13 cellular contexts compared by ENCODE assay signal in the genomic region with DNA sequence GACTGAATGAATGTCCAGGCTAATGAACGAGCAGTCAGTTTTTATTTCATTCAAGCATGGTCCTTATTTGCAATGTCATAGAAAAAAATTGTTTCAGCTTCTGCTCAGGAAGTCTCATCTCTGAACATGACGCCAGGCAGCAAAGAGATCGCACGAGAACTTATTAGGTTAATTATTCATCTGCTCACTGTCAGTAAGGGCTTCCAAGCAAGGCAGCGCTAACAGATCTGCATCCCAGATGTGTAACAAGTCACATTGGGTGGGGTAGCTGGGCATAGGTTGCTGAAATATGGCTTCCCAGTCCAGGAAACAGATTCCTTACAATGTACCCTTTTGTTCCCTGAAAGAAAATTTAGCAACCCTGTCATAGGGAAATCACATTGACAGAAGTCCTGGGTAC.
DNase-seq lines count a peak whose midpoint lies in the region; ATAC-seq and TF ChIP-seq lines count a peak whose summit lies in the region.
"Had no signal": no experiment of that assay in that cellular context is flagged by ENCODE, and none has a peak within 500 bp of the region (broad histone marks: within the 10 kb centered on the region; RNA-seq: fewer than 3 reads in every experiment).

No MANE protein-coding gene starts in this region.

- H3K4me3 ChIP-seq in CD4-positive, alpha-beta memory T cell (ENCODE audit: low read length in 2 of 2), result no peak overlapping the region
- H3K4me3 ChIP-seq in OCI-LY3 (ENCODE audit: low read length), result no peak overlapping the region
- H3K4me3 ChIP-seq in H7 (ENCODE audit: insufficient read depth, low read depth, low read length), result no peak overlapping the region
- H3K4me3 ChIP-seq: gastroesophageal sphincter, smooth muscle cell had no signal

- no peaks in the 10 kb centered on the region for H3K36me3 ChIP-seq in CD4-positive, alpha-beta memory T cell (ENCODE audit: insufficient read depth, low read length)
- peaks cover 3% of the 10 kb centered on the region for H3K36me3 ChIP-seq in OCI-LY3 (replicated peaks; ENCODE audit: low read depth, low read length)
- H3K36me3 ChIP-seq in H7 (replicated peaks; ENCODE audit: control insufficient read depth, insufficient read depth, low read length), result no peaks in the 10 kb centered on the region
- H3K36me3 ChIP-seq: gastroesophageal sphincter had no signal

- H3K27ac ChIP-seq in CD4-positive, alpha-beta memory T cell (ENCODE audit: low read depth, low read length), result no peak overlapping the region
- H3K27ac ChIP-seq in OCI-LY3 (ENCODE audit: low read length), result no peak overlapping the region
- H3K27ac ChIP-seq: gastroesophageal sphincter had no signal

- H3K4me3 Mint-ChIP-seq in CD4-positive, alpha-beta memory T cell, result peak overlapping the region in 5 of 8 donors; percentile 36 to 78 (median 46)
- peak overlapping the region in 3 of 5 donors; percentile 33 to 48 (median 43) for H3K4me3 Mint-ChIP-seq in immature natural killer cell

- TF ChIP-seq CTCF in OCI-LY3 (IDR thresholded peaks at IDR 0.05; ENCODE audit: low read depth, low read length), result no peak

- CTCF ChIA-PET in CD4-positive, alpha-beta memory T cell (lab: Charles Lee; ENCODE audit: partially characterized antibody), result no interaction called here

- intact Hi-C loops in CD4-positive, alpha-beta memory T cell (cut with micrococcal nuclease), result loop anchor here (1.0 kb wide), 1 partner anchor 8 kb away; no protein-coding TSS in a partner anchor

- H2AFZ ChIP-seq in OCI-LY3 (ENCODE audit: low read depth, low read length), result no peak overlapping the region

- peaks cover 3% of the 10 kb centered on the region for H3K79me2 ChIP-seq in OCI-LY3 (ENCODE audit: low read length)

- H4K20me1 ChIP-seq in OCI-LY3 (ENCODE audit: insufficient read depth, low read length), result no peaks in the 10 kb centered on the region

- H3K36me3 Mint-ChIP-seq in CD4-positive, alpha-beta memory T cell, result peaks cover 19 to 52% of the 10 kb centered on the region in 2 donors
- H3K36me3 Mint-ChIP-seq in immature natural killer cell, result peaks cover 0 to 7% (median 0%) of the 10 kb centered on the region in 3 donors

- peak overlapping the region; percentile 35 for H3K4me2 ChIP-seq in OCI-LY3 (ENCODE audit: low read length)
- H3K4me2 ChIP-seq: smooth muscle cell had no signal

- ATAC-seq in GM18909 (IDR thresholded peaks at IDR 0.05; ENCODE audit: poor library complexity, unreplicated experiment) (peak; percentile 78), HG02571 (IDR thresholded peaks at IDR 0.05; ENCODE audit: unreplicated experiment) (no peak)
- ATAC-seq: gastroesophageal sphincter, HepG2 had no signal

- H3K9ac ChIP-seq in OCI-LY3 (ENCODE audit: low read length), result no peak overlapping the region

- POLR2A ChIA-PET in CD4-positive, alpha-beta memory T cell (lab: Charles Lee; ENCODE audit: partially characterized antibody), result interaction anchor here (1.2 to 55.3 kb wide), 4 partner anchors 9 to 55 kb away, joined by 7 to 1394 read pairs (median 308); a partner anchor contains a TSS

- H3K4me1 ChIP-seq in CD4-positive, alpha-beta memory T cell (ENCODE audit: insufficient read depth, low read length), result peaks cover 95% of the 10 kb centered on the region
- peaks cover 11% of the 10 kb centered on the region; the same call in 1 of the 2 replicates for H3K4me1 ChIP-seq in OCI-LY3 (ENCODE audit: low read length)

- peak overlapping the region; percentile 14 to 93 (median 78) for H3K27ac Mint-ChIP-seq in CD4-positive, alpha-beta memory T cell
- peak overlapping the region; percentile 82 to 95 (median 90) for H3K27ac Mint-ChIP-seq in immature natural killer cell

- H3K27me3 Mint-ChIP-seq in CD4-positive, alpha-beta memory T cell, result no peaks in the 10 kb centered on the region
- H3K27me3 Mint-ChIP-seq in immature natural killer cell (ENCODE audit: low read depth in 3 of 3), result peaks cover 0 to 1% (median 0%) of the 10 kb centered on the region in 3 donors

- H3K27me3 ChIP-seq in CD4-positive, alpha-beta memory T cell (ENCODE audit: insufficient read depth, low read length), result no peaks in the 10 kb centered on the region
- H3K27me3 ChIP-seq in OCI-LY3 (ENCODE audit: low read depth, low read length), result no peaks in the 10 kb centered on the region
- H3K27me3 ChIP-seq in H7 (ENCODE audit: control insufficient read depth, insufficient read depth, low read length), result no peaks in the 10 kb centered on the region
- H3K27me3 ChIP-seq: gastroesophageal sphincter had no signal

- H3K4me1 Mint-ChIP-seq in CD4-positive, alpha-beta memory T cell, result peaks cover 61 to 93% (median 76%) of the 10 kb centered on the region in 4 donors
- peaks cover 85 to 97% of the 10 kb centered on the region in 2 donors for H3K4me1 Mint-ChIP-seq in immature natural killer cell

- no peaks in the 10 kb centered on the region for H3K9me3 Mint-ChIP-seq in CD4-positive, alpha-beta memory T cell
- no peaks in the 10 kb centered on the region for H3K9me3 Mint-ChIP-seq in immature natural killer cell

- no peaks in the 10 kb centered on the region for H3K9me3 ChIP-seq in CD4-positive, alpha-beta memory T cell (ENCODE audit: control insufficient read depth in 1 of 2, low read length in 2 of 2)
- H3K9me3 ChIP-seq in OCI-LY3 (ENCODE audit: insufficient read depth, low read length), result no peaks in the 10 kb centered on the region
- H3K9me3 ChIP-seq: gastroesophageal sphincter had no signal

- DNase-seq in CD4-positive, alpha-beta memory T cell, result no peak
- DNase-seq in immature natural killer cell, result no peak
- DNase-seq in mucosa of gallbladder (ENCODE audit: low spot score), result no peak
- DNase-seq in NK-92 treated with Interleukin-12 subunit alpha and Interleukin-12 subunit beta, amount 100 ng/mL, for 24 hours (lab: John Stamatoyannopoulos, UW), result no peak
- DNase-seq in H7, result no peak
- DNase-seq: activated CD8-positive, alpha-beta memory T cell treated with anti-CD3 and anti-CD28 coated beads, Interleukin-2, amount 50 U/mL, for 48 hours; NCI-H1092 had no signal
